Comparison of ENCODE assay signal across 8 cellular contexts in the genomic region with DNA sequence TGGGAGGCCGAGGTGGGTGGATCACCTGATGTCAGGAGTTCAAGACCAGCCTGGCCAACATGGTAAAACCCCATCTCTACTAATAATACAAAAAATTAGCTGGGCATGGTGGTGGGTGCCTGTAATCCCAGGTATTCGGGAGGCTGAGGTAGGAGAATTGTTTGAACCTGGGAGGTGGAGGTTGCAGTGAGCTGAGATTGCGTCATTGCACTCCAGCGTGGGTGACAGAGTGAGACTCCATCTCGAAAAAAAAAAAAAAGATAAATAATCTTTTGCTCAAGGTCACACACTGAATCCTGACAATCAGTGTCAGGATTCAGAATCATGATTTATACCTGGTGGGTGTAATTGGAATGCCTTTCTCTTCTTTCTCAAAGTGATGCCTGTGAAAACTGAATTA. TPM values are rescaled to one million over a fixed set of nuclear protein-coding genes. Genes with fewer than 3 reads are reported as not detected.
"Had no signal": no experiment of that assay in that cellular context is flagged by ENCODE, and none has a peak within 500 bp of the region (broad histone marks: within the 10 kb centered on the region; RNA-seq: fewer than 3 reads in every experiment).

No MANE protein-coding gene starts in this region.

RNA-seq across cellular contexts. Expression of a gene that starts 5.8 kb away (rescaled TPM):
- total RNA-seq: OCI-LY7, PC-9, Peyer's patch, Right ventricle myocardium inferior, Right ventricle myocardium superior, SJSA1, T-cell had no signal
- polyA plus RNA-seq: SK-N-SH had no signal
